ENCODE assay signal across 20 cellular contexts in the genomic region with DNA sequence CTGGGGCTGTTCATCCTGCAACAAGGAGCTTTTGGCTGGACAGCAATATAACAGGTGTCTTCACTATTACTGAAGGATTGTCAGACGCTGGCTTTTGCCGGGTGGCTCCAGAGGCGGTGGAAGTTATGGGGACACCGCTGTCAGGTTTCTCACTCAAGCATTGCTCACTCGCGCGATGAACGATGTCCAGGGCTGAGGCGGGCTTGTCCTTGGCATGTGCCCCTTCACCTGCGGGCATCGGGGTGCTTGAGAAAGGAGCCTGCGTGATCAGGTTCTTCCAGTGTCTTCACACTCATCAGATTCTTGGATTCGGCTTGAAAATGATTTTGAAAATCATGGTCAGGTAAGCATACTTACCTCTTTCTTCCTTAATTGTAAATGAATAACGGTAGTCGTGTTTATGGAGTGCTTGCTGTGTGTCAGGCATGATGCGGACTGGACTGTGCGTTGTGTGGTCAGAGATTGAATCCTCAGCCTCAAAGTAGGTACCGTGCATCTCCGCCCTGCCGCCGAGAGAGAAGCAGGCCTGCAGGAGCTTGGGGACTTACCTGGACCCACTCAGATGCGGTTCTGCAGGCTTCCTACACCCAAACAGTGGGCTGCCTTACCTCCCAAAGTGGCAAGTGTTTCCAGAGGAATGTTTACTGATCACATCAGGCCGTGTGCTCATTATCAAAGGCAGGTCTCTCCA. TPM values are rescaled to one million over a fixed set of nuclear protein-coding genes. Genes with fewer than 3 reads are reported as not detected.
DNase-seq lines count a peak whose midpoint lies in the region; ATAC-seq, FAIRE-seq and TF ChIP-seq lines count a peak whose summit lies in the region.
"Had no signal": no experiment of that assay in that cellular context is flagged by ENCODE, and none has a peak within 500 bp of the region (broad histone marks: within the 10 kb centered on the region; RNA-seq: fewer than 3 reads in every experiment).

No MANE protein-coding gene starts in this region.

- no peaks in the 10 kb centered on the region for H4K20me1 ChIP-seq in OCI-LY1 (ENCODE audit: insufficient read depth, low read length)

- no peaks in the 10 kb centered on the region for H3K36me3 Mint-ChIP-seq in glutamatergic neuron (ENCODE audit: unreplicated experiment)
- H3K36me3 Mint-ChIP-seq: activated naive CD8-positive, alpha-beta T cell treated with anti-CD3 and anti-CD28 coated beads, Interleukin-2, amount 10 ng/mL, durations not matched to agents 7 days and 5 days had no signal

- no peaks in the 10 kb centered on the region for H3K9me2 ChIP-seq in OCI-LY1 (ENCODE audit: low read depth, low read length)

- TF ChIP-seq CTCF in cardiac muscle cell (IDR thresholded peaks at IDR 0.05; ENCODE audit: low read depth, low read length): no peak
- TF ChIP-seq CTCF in OCI-LY1 (IDR thresholded peaks at IDR 0.05; ENCODE audit: low read length): no peak
- no peak for TF ChIP-seq CTCF in glutamatergic neuron (IDR thresholded peaks at IDR 0.05; ENCODE audit: partially characterized antibody, unreplicated experiment)

- no peaks in the 10 kb centered on the region for H3K79me2 ChIP-seq in OCI-LY1 (ENCODE audit: insufficient read depth, low read length)

- TF ChIP-seq POLR2A in H54 (IDR thresholded peaks at IDR 0.05; ENCODE audit: low read depth, low read length): no peak

- H3K36me3 ChIP-seq in cardiac muscle cell: no peaks in the 10 kb centered on the region
- H3K36me3 ChIP-seq in OCI-LY1 (ENCODE audit: insufficient read depth, low read length): no peaks in the 10 kb centered on the region
- H3K36me3 ChIP-seq in stomach smooth muscle (ENCODE audit: control insufficient read depth in 2 of 2, insufficient read depth in 2 of 2, low read length in 2 of 2): peaks cover 0 to 2% of the 10 kb centered on the region in 2 donors
- H3K36me3 ChIP-seq: SJCRH30 had no signal

- DNase-seq in cardiac muscle cell (ENCODE audit: low read depth in 1 of 2, low spot score in 1 of 2) (no peak), left cardiac atrium (no peak), glutamatergic neuron (no peak), KBM-7 (no peak), ecto neural progenitor cell (ENCODE audit: low spot score) (no peak), H54 (ENCODE audit: insufficient read length, low spot score) (no peak)
- DNase-seq: activated CD4-positive, alpha-beta T cell treated with anti-CD3 and anti-CD28 coated beads, Interleukin-2, amount 10 ng/mL, durations not matched to agents 24 days and 14 days; activated naive CD8-positive, alpha-beta T cell treated with anti-CD3 and anti-CD28 coated beads, Interleukin-2, amount 10 ng/mL, durations not matched to agents 7 days and 5 days; foreskin melanocyte; HFFc6; KG1; mesendoderm; NCI-H1105 treated with DMSO at 0.1 percent for 48 hours; NCI-H226; SJCRH30; stimulated activated naive B cell treated with anti-CD40 and anti-IgM and Interleukin-4, amounts not matched to agents 10 μg/mL and 1 μg/mL and 100 μg/mL, for 72 hours had no signal

- H3K9me3 ChIP-seq in cardiac muscle cell (ENCODE audit: low read depth) (no peaks in the 10 kb centered on the region), OCI-LY1 (ENCODE audit: low read length) (no peaks in the 10 kb centered on the region), stomach smooth muscle (ENCODE audit: control insufficient read depth in 2 of 2, low read length in 2 of 2) (no peaks in the 10 kb centered on the region)
- H3K9me3 ChIP-seq: SJCRH30 had no signal

- in situ Hi-C loops in KBM-7 (cut with MboI; ENCODE audit: low pct_unique_long_range_greater_than_20kb, low sequenced_read_pairs): no loop called here

- peak overlapping the region; percentile 12 for H3K27ac Mint-ChIP-seq in glutamatergic neuron (ENCODE audit: unreplicated experiment)
- H3K27ac Mint-ChIP-seq: activated CD4-positive, alpha-beta T cell treated with anti-CD3 and anti-CD28 coated beads, Interleukin-2, amount 10 ng/mL, durations not matched to agents 24 days and 14 days; activated naive CD8-positive, alpha-beta T cell treated with anti-CD3 and anti-CD28 coated beads, Interleukin-2, amount 10 ng/mL, durations not matched to agents 7 days and 5 days; HFFc6 had no signal

- no peak overlapping the region for H3K4me3 Mint-ChIP-seq in glutamatergic neuron (ENCODE audit: unreplicated experiment)
- H3K4me3 Mint-ChIP-seq: activated CD4-positive, alpha-beta T cell treated with anti-CD3 and anti-CD28 coated beads, Interleukin-2, amount 10 ng/mL, durations not matched to agents 24 days and 14 days; activated naive CD8-positive, alpha-beta T cell treated with anti-CD3 and anti-CD28 coated beads, Interleukin-2, amount 10 ng/mL, durations not matched to agents 7 days and 5 days; HFFc6; stimulated activated naive B cell treated with anti-CD40 and anti-IgM and Interleukin-4, amounts not matched to agents 10 μg/mL and 1 μg/mL and 100 μg/mL, for 72 hours had no signal

- intact Hi-C loops in left cardiac atrium (cut with DNase I): no loop called here

- FAIRE-seq in H54 (lab: Jason Lieb, UNC): no peak
- FAIRE-seq: endometrium had no signal

- H3K4me3 ChIP-seq in cardiac muscle cell (no peak overlapping the region), OCI-LY1 (ENCODE audit: low read depth, low read length, poor library complexity, severe bottlenecking) (no peak overlapping the region), stomach smooth muscle (ENCODE audit: low read length in 2 of 2) (no peak overlapping the region)
- H3K4me3 ChIP-seq: SJCRH30 had no signal

- H3F3A ChIP-seq in OCI-LY1 (ENCODE audit: insufficient read depth, low read length): no peaks in the 10 kb centered on the region

- H3K27ac ChIP-seq in cardiac muscle cell (peak overlapping the region; percentile 99), OCI-LY1 (ENCODE audit: low read depth, low read length, poor library complexity, severe bottlenecking) (peak overlapping the region; percentile 56), stomach smooth muscle (ENCODE audit: low read length) (peak overlapping the region; percentile 75)
- H3K27ac ChIP-seq: HL-60, SJCRH30 had no signal

- no peak overlapping the region for H2AFZ ChIP-seq in OCI-LY1 (ENCODE audit: low read length)

- H3K9ac ChIP-seq in OCI-LY1 (ENCODE audit: low read length) (no peak overlapping the region), stomach smooth muscle (ENCODE audit: low read length in 2 of 2) (peak overlapping the region in 1 of 2 donors; percentile 29)

- H3K9me3 Mint-ChIP-seq in glutamatergic neuron (ENCODE audit: unreplicated experiment): peaks cover 3% of the 10 kb centered on the region
- H3K9me3 Mint-ChIP-seq: activated CD4-positive, alpha-beta T cell treated with anti-CD3 and anti-CD28 coated beads, Interleukin-2, amount 10 ng/mL, durations not matched to agents 24 days and 14 days; activated naive CD8-positive, alpha-beta T cell treated with anti-CD3 and anti-CD28 coated beads, Interleukin-2, amount 10 ng/mL, durations not matched to agents 7 days and 5 days; HFFc6; stimulated activated naive B cell treated with anti-CD40 and anti-IgM and Interleukin-4, amounts not matched to agents 10 μg/mL and 1 μg/mL and 100 μg/mL, for 72 hours had no signal

- ATAC-seq in left cardiac atrium: no peak

- no peak overlapping the region for H3K4me2 ChIP-seq in OCI-LY1 (ENCODE audit: low read length)

- H3K27me3 Mint-ChIP-seq in glutamatergic neuron (ENCODE audit: unreplicated experiment): peaks cover 12% of the 10 kb centered on the region
- H3K27me3 Mint-ChIP-seq: activated CD4-positive, alpha-beta T cell treated with anti-CD3 and anti-CD28 coated beads, Interleukin-2, amount 10 ng/mL, durations not matched to agents 24 days and 14 days had no signal

- H3K4me1 Mint-ChIP-seq in glutamatergic neuron (ENCODE audit: low read depth, unreplicated experiment): peaks cover 21% of the 10 kb centered on the region
- H3K4me1 Mint-ChIP-seq: activated CD4-positive, alpha-beta T cell treated with anti-CD3 and anti-CD28 coated beads, Interleukin-2, amount 10 ng/mL, durations not matched to agents 24 days and 14 days; activated naive CD8-positive, alpha-beta T cell treated with anti-CD3 and anti-CD28 coated beads, Interleukin-2, amount 10 ng/mL, durations not matched to agents 7 days and 5 days had no signal

- peaks cover 45% of the 10 kb centered on the region for H3K4me1 ChIP-seq in cardiac muscle cell (ENCODE audit: low read depth)
- H3K4me1 ChIP-seq in OCI-LY1 (ENCODE audit: insufficient read depth, low read length, severe bottlenecking): peaks cover 10% of the 10 kb centered on the region
- peaks cover 34% of the 10 kb centered on the region for H3K4me1 ChIP-seq in stomach smooth muscle (ENCODE audit: control insufficient read depth, insufficient read depth, low read length)

- H3K27me3 ChIP-seq in cardiac muscle cell (no peaks in the 10 kb centered on the region), OCI-LY1 (ENCODE audit: insufficient read depth, low read length) (no peaks in the 10 kb centered on the region), stomach smooth muscle (ENCODE audit: control insufficient read depth in 1 of 2, insufficient read depth in 2 of 2, low read length in 2 of 2) (no peaks in the 10 kb centered on the region)
- H3K27me3 ChIP-seq: SJCRH30 had no signal

RNA-seq across cellular contexts. Expression of gene PYGB, which starts 18.3 kb away (rescaled TPM):
- total RNA-seq in cardiac muscle cell (243 and 268 TPM in 2 replicates), left cardiac atrium (100 to 1,000 TPM; 103 to 152 TPM), glutamatergic neuron (ENCODE audit: unreplicated experiment) (295 TPM)
- 178 and 192 TPM in 2 replicates for polyA plus RNA-seq in cardiac muscle cell

RNA-seq across cellular contexts. Expression of gene ENTPD6, which starts 34.1 kb away (rescaled TPM):
- total RNA-seq in cardiac muscle cell (107 and 110 TPM in 2 replicates), left cardiac atrium (100 to 1,000 TPM; 110 to 127 TPM), glutamatergic neuron (ENCODE audit: unreplicated experiment) (191 TPM)
- 95.7 and 107 TPM in 2 replicates for polyA plus RNA-seq in cardiac muscle cell
